In genomic region chr5:60495644-60496520, GRCh38 we compare ENCODE assay signal across 18 cellular contexts.
DNase-seq lines count a peak whose midpoint lies in the region; ATAC-seq, FAIRE-seq and TF ChIP-seq lines count a peak whose summit lies in the region.
"Had no signal": no experiment of that assay in that cellular context is flagged by ENCODE, and none has a peak within 500 bp of the region (broad histone marks: within the 10 kb centered on the region; RNA-seq: fewer than 3 reads in every experiment).

No MANE protein-coding gene starts in this region.

- intact Hi-C loops in endothelial cell of umbilical vein (cut with micrococcal nuclease): no loop called here

- CTCF ChIA-PET in endothelial cell of umbilical vein (lab: Charles Lee): no interaction called here

- no peak for TF ChIP-seq POLR2A in endothelial cell of umbilical vein (IDR thresholded peaks at IDR 0.05; ENCODE audit: low read depth, low read length)

- no peaks in the 10 kb centered on the region for H3K79me2 ChIP-seq in endothelial cell of umbilical vein (ENCODE audit: control insufficient read depth, insufficient read depth, low read length)

- no peak overlapping the region for H3K4me3 ChIP-seq in endothelial cell of umbilical vein (replicated peaks in 1 of 3; ENCODE audit: insufficient read depth in 1 of 3, low read depth in 1 of 3, low read length in 3 of 3)
- H3K4me3 ChIP-seq: GM23338, Peyer's patch, vagina had no signal

- peak; percentile 23 for DNase-seq in COLO829 (ENCODE audit: low spot score)
- DNase-seq in NCI-H526 (lab: John Stamatoyannopoulos, UW): peak; percentile 9 to 31
- DNase-seq in endothelial cell of umbilical vein (ENCODE audit: low read depth, low spot score): no peak
- peak; percentile 85 for DNase-seq in putamen (ENCODE audit: low spot score)
- no peak for DNase-seq in stimulated activated CD4-positive, alpha-beta T cell treated with anti-CD3 and anti-CD28 coated beads, Interleukin-15, amount 100 ng/mL, for 24 hours
- no peak for DNase-seq in EL
- DNase-seq: activated CD4-positive, alpha-beta T cell treated with anti-CD3 and anti-CD28 coated beads for 48 hours; activated CD8-positive, alpha-beta memory T cell treated with anti-CD3 and anti-CD28 coated beads, Interleukin-2, amount 50 U/mL, for 48 hours; erythroblast; NCI-H1694 treated with DMSO at 0.1 percent for 48 hours; Peyer's patch; stimulated activated naive CD4-positive, alpha-beta T cell had no signal

- H3K9me3 ChIP-seq in endothelial cell of umbilical vein (replicated peaks; ENCODE audit: control insufficient read depth, insufficient read depth, low read length): no peaks in the 10 kb centered on the region
- H3K9me3 ChIP-seq: Peyer's patch, vagina had no signal

- H3K9ac ChIP-seq in endothelial cell of umbilical vein (replicated peaks; ENCODE audit: extremely low read depth, insufficient read depth, low read length): no peak overlapping the region

- BruUV-seq in endothelial cell of umbilical vein (replicated peaks; lab: Mats Ljungman, UMichigan): no TSS peak

- H3K36me3 ChIP-seq in endothelial cell of umbilical vein (ENCODE audit: control insufficient read depth in 2 of 2, extremely low read depth in 1 of 2, insufficient read depth in 2 of 2, low read length in 2 of 2): no peaks in the 10 kb centered on the region
- H3K36me3 ChIP-seq: Peyer's patch, vagina had no signal

- no peaks in the 10 kb centered on the region for H3K9me1 ChIP-seq in endothelial cell of umbilical vein (replicated peaks; ENCODE audit: control insufficient read depth, extremely low read depth, insufficient read depth, low read length)

- no peak for TF ChIP-seq CTCF in endothelial cell of umbilical vein (IDR thresholded peaks at IDR 0.05; ENCODE audit: extremely low read depth in 1 of 2, insufficient read depth in 1 of 2, low read depth in 1 of 2, low read length in 2 of 2)

- no peaks in the 10 kb centered on the region for H3K27me3 ChIP-seq in endothelial cell of umbilical vein (ENCODE audit: control insufficient read depth in 2 of 2, insufficient read depth in 2 of 2, low read length in 2 of 2)
- H3K27me3 ChIP-seq: Peyer's patch, vagina had no signal

- no peak overlapping the region for H3K27ac ChIP-seq in endothelial cell of umbilical vein (ENCODE audit: insufficient read depth, low read depth, low read length)
- H3K27ac ChIP-seq: vagina had no signal

- POLR2A ChIA-PET in endothelial cell of umbilical vein (lab: Charles Lee): no interaction called here

- H3K4me1 ChIP-seq in endothelial cell of umbilical vein (ENCODE audit: control insufficient read depth, extremely low read depth, insufficient read depth, low read length): no peaks in the 10 kb centered on the region
- H3K4me1 ChIP-seq: Peyer's patch, vagina had no signal

- peak overlapping the region; percentile 56 for H2AFZ ChIP-seq in endothelial cell of umbilical vein (ENCODE audit: low read depth, low read length)
- H2AFZ ChIP-seq: GM23338 had no signal

- ATAC-seq in HG02885 (IDR thresholded peaks at IDR 0.05; ENCODE audit: poor library complexity, unreplicated experiment) (no peak), GM21515 (IDR thresholded peaks at IDR 0.05; ENCODE audit: unreplicated experiment) (no peak)
- ATAC-seq: GM23338; natural killer cell treated with Interleukin-12 subunit alpha and Interleukin-12 subunit beta and Interleukin-15 and Interleukin-18, amount 100 ng/mL, for 72 hours had no signal

- FAIRE-seq in endothelial cell of umbilical vein (lab: Jason Lieb, UNC): no peak
- FAIRE-seq: TTC549 had no signal

- no peaks in the 10 kb centered on the region for H4K20me1 ChIP-seq in endothelial cell of umbilical vein (replicated peaks; ENCODE audit: control insufficient read depth, extremely low read depth, insufficient read depth, low read length)

- H3K4me2 ChIP-seq in endothelial cell of umbilical vein (ENCODE audit: insufficient read depth, low read length): no peak overlapping the region
- H3K4me2 ChIP-seq: GM23338 had no signal

- dilution Hi-C loops in endothelial cell of umbilical vein (cut with MboI; ENCODE audit: extremely low pct_ligation_motif_present, low sequenced_read_pairs): no loop called here

TF ChIP-seq in endothelial cell of umbilical vein, 7 proteins besides CTCF, POLR2A, EP300 and RAD21:
- TF ChIP-seq MAX (IDR thresholded peaks at IDR 0.05; ENCODE audit: insufficient read depth, insufficient read length) (no peak), MYC (IDR thresholded peaks at IDR 0.05; ENCODE audit: low read depth, low read length) (no peak), POLR2AphosphoS5 (IDR thresholded peaks at IDR 0.05; ENCODE audit: insufficient read depth, low read depth, low read length) (no peak), JUN (IDR thresholded peaks at IDR 0.05; ENCODE audit: borderline replicate concordance, insufficient read depth, insufficient read length, low read depth) (no peak), FOS (IDR thresholded peaks at IDR 0.05; ENCODE audit: borderline replicate concordance, insufficient read depth, low read length) (no peak)

Comparison
In these comparisons a context has a peak if more than half of its experiments do, and no peak if none do; other contexts are left out.
1. DNase-seq: peak in COLO829 (single experiment), NCI-H526 (2 of 2) and putamen (single experiment); none in endothelial cell of umbilical vein (single experiment), stimulated activated CD4-positive, alpha-beta T cell treated with anti-CD3 and anti-CD28 coated beads, Interleukin-15, amount 100 ng/mL, for 24 hours (single experiment) and EL (single experiment).